Comparison of ENCODE assay signal across 8 cellular contexts in the genomic region with DNA sequence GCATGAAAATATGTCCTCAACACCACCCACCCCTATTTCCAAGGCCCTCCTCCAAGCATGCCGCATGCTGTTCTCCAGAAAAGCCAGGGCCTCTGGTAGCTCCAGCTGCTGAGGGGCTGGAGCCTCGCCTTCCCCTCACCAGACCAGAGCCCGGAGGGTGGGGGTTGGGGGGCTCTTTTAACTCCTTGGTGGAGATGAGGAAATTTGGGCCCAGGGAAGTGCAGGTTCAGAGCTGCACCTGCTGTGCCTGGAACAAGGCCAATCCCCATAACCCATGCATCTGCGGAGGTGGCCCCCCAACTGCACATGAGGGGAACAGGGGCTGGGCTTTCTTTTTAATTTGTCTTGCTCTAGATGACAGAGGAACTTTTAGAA. TPM values are rescaled to one million over a fixed set of nuclear protein-coding genes. Genes with fewer than 3 reads are reported as not detected.
DNase-seq lines count a peak whose midpoint lies in the region; ATAC-seq and TF ChIP-seq lines count a peak whose summit lies in the region.

No MANE protein-coding gene starts in this region.

- H3K27ac Mint-ChIP-seq in activated CD8-positive, alpha-beta memory T cell treated with anti-CD3 and anti-CD28 coated beads, Interleukin-2, amount 10 ng/mL, durations not matched to agents 7 days and 5 days: no peak overlapping the region

- no peaks in the 10 kb centered on the region for H3K9me3 Mint-ChIP-seq in activated CD8-positive, alpha-beta memory T cell treated with anti-CD3 and anti-CD28 coated beads, Interleukin-2, amount 10 ng/mL, durations not matched to agents 7 days and 5 days (ENCODE audit: low read depth)

- H3K27me3 Mint-ChIP-seq in activated CD8-positive, alpha-beta memory T cell treated with anti-CD3 and anti-CD28 coated beads, Interleukin-2, amount 10 ng/mL, durations not matched to agents 7 days and 5 days: peaks cover 54% of the 10 kb centered on the region

- TF ChIP-seq CTCF in liver (IDR thresholded peaks at IDR 0.05; ENCODE audit: low read depth, low read length, missing input control): no peak

- H3K4me3 ChIP-seq in liver (ENCODE audit: low read depth in 1 of 3, low read length in 3 of 3): no peak overlapping the region

- peaks cover 41% of the 10 kb centered on the region for H3K4me1 Mint-ChIP-seq in activated CD8-positive, alpha-beta memory T cell treated with anti-CD3 and anti-CD28 coated beads, Interleukin-2, amount 10 ng/mL, durations not matched to agents 7 days and 5 days

- no peaks in the 10 kb centered on the region for H3K9me3 ChIP-seq in liver (ENCODE audit: control insufficient read depth in 4 of 4, low read length in 3 of 4)

- H3K36me3 ChIP-seq in liver (ENCODE audit: control insufficient read depth in 4 of 4, insufficient read depth in 3 of 4, low read depth in 1 of 4, low read length in 3 of 4): no peaks in the 10 kb centered on the region

- TF ChIP-seq RAD21 in liver (IDR thresholded peaks at IDR 0.05): no peak

- DNase-seq in activated CD8-positive, alpha-beta memory T cell treated with anti-CD3 and anti-CD28 coated beads, Interleukin-2, amount 10 ng/mL, durations not matched to agents 7 days and 5 days: no peak
- DNase-seq in activated CD8-positive, alpha-beta memory T cell treated with anti-CD3 and anti-CD28 coated beads, Interleukin-2, amount 50 U/mL, for 4 hours: no peak
- DNase-seq in NCI-H2081 (lab: John Stamatoyannopoulos, UW): no peak
- no peak for DNase-seq in H4 (ENCODE audit: low spot score)

- no peak for ATAC-seq in activated CD8-positive, alpha-beta memory T cell treated with anti-CD3 and anti-CD28 coated beads, Interleukin-2, amount 10 ng/mL, durations not matched to agents 7 days and 5 days
- ATAC-seq in GM19397 (IDR thresholded peaks at IDR 0.05; ENCODE audit: unreplicated experiment): no peak

- no peaks in the 10 kb centered on the region for H3K36me3 Mint-ChIP-seq in activated CD8-positive, alpha-beta memory T cell treated with anti-CD3 and anti-CD28 coated beads, Interleukin-2, amount 10 ng/mL, durations not matched to agents 7 days and 5 days

- CTCF ChIA-PET in activated CD8-positive, alpha-beta memory T cell treated with anti-CD3 and anti-CD28 coated beads, Interleukin-2, amount 10 ng/mL, durations not matched to agents 7 days and 5 days (lab: Charles Lee): interaction anchor here (1.1 to 6.5 kb wide), 4 partner anchors 10 to 256 kb away, joined by 3 to 75 read pairs (median 4); partner anchors contain the start of gene LDLRAP1

- peak overlapping the region in 1 of 2 donors; percentile 44 for H3K9ac ChIP-seq in liver (ENCODE audit: low read depth in 1 of 2, low read length in 2 of 2)

- peaks cover 0 to 28% (median 12%) of the 10 kb centered on the region in 4 donors for H3K4me1 ChIP-seq in liver (ENCODE audit: control insufficient read depth in 4 of 4, insufficient read depth in 4 of 4, low read length in 3 of 4)

- H3K4me3 Mint-ChIP-seq in activated CD8-positive, alpha-beta memory T cell treated with anti-CD3 and anti-CD28 coated beads, Interleukin-2, amount 10 ng/mL, durations not matched to agents 7 days and 5 days: peak overlapping the region; percentile 37

- H3K27ac ChIP-seq in adipose tissue (ENCODE audit: low read depth, low read length) (peak overlapping the region; percentile 60), liver (ENCODE audit: low read depth in 1 of 2, low read length in 2 of 2) (peak overlapping the region; percentile 38 to 52), temporal lobe (ENCODE audit: low read depth, low read length) (peak overlapping the region; percentile 73)

- WGBS in adipose tissue, 3 donors: 51 to 66% (median 62%) methylated on average over 4 of the region's 4 CpGs
- 79% methylated on average over 4 of the region's 4 CpGs for WGBS in liver

- no peaks in the 10 kb centered on the region for H3K27me3 ChIP-seq in liver (ENCODE audit: control insufficient read depth in 4 of 4, insufficient read depth in 4 of 4, low read length in 3 of 4)

TF ChIP-seq in liver, 16 proteins besides CTCF, POLR2A, EP300 and RAD21:
- TF ChIP-seq, protein P1, sequence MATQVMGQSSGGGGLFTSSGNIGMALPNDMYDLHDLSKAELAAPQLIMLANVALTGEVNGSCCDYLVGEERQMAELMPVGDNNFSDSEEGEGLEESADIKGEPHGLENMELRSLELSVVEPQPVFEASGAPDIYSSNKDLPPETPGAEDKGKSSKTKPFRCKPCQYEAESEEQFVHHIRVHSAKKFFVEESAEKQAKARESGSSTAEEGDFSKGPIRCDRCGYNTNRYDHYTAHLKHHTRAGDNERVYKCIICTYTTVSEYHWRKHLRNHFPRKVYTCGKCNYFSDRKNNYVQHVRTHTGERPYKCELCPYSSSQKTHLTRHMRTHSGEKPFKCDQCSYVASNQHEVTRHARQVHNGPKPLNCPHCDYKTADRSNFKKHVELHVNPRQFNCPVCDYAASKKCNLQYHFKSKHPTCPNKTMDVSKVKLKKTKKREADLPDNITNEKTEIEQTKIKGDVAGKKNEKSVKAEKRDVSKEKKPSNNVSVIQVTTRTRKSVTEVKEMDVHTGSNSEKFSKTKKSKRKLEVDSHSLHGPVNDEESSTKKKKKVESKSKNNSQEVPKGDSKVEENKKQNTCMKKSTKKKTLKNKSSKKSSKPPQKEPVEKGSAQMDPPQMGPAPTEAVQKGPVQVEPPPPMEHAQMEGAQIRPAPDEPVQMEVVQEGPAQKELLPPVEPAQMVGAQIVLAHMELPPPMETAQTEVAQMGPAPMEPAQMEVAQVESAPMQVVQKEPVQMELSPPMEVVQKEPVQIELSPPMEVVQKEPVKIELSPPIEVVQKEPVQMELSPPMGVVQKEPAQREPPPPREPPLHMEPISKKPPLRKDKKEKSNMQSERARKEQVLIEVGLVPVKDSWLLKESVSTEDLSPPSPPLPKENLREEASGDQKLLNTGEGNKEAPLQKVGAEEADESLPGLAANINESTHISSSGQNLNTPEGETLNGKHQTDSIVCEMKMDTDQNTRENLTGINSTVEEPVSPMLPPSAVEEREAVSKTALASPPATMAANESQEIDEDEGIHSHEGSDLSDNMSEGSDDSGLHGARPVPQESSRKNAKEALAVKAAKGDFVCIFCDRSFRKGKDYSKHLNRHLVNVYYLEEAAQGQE (IDR thresholded peaks at IDR 0.05): no peak
- TF ChIP-seq ZBTB33 (IDR thresholded peaks at IDR 0.05) (no peak), ATF3 (IDR thresholded peaks at IDR 0.05) (no peak), HNF4A (conservative IDR thresholded peaks at IDR 0.05) (no peak), JUND (IDR thresholded peaks at IDR 0.05) (no peak), HNF4G (IDR thresholded peaks at IDR 0.05) (no peak)

RNA-seq across cellular contexts. Expression of gene SELENON, which starts 0.7 kb away (rescaled TPM):
- 1 to 10 TPM; 2.7 to 2.9 TPM for total RNA-seq in activated CD8-positive, alpha-beta memory T cell treated with anti-CD3 and anti-CD28 coated beads, Interleukin-2, amount 10 ng/mL, durations not matched to agents 7 days and 5 days
- polyA plus RNA-seq in adipose tissue (10 to 100 TPM; 24.6 to 69.7 (median 63.8) TPM), liver (10 to 100 TPM in 1 of 2 donors, 1 to 10 TPM in 1; 4.3 to 16.1 TPM)
- total RNA-seq in liver (10 to 100 TPM in 1 of 2 donors, 1 to 10 TPM in 1; 7.8 to 10.1 TPM), temporal lobe (16.5 TPM)
- 27.7 and 32.1 TPM in 2 replicates for total RNA-seq in H4 (2014; rRNA removed; shearing (Covaris generic))

RNA-seq across cellular contexts. Expression of gene MTFR1L, which starts 20.4 kb away (rescaled TPM):
- 10 to 100 TPM; 28.9 to 31.2 TPM for total RNA-seq in activated CD8-positive, alpha-beta memory T cell treated with anti-CD3 and anti-CD28 coated beads, Interleukin-2, amount 10 ng/mL, durations not matched to agents 7 days and 5 days
- polyA plus RNA-seq in adipose tissue (10 to 100 TPM; 28.7 to 52.7 (median 49.7) TPM), liver (10 to 100 TPM; 33.4 to 47.1 TPM)
- total RNA-seq in liver (10 to 100 TPM; 22.5 to 48.4 TPM), temporal lobe (31.2 TPM)
- total RNA-seq in H4 (2014; rRNA removed; shearing (Covaris generic)): 24.4 and 31.7 TPM in 2 replicates

RNA-seq across cellular contexts. Expression of gene AUNIP, which starts 59.9 kb away (rescaled TPM):
- 1 to 10 TPM; 8.1 to 9.8 TPM for total RNA-seq in activated CD8-positive, alpha-beta memory T cell treated with anti-CD3 and anti-CD28 coated beads, Interleukin-2, amount 10 ng/mL, durations not matched to agents 7 days and 5 days
- under 1 TPM; 0.08 to 0.34 (median 0.22) TPM for polyA plus RNA-seq in adipose tissue
- total RNA-seq in liver: 1 to 10 TPM in 1 of 2 donors, not detected in 1; 9.0 TPM
- under 1 TPM; 0.18 to 0.56 TPM for polyA plus RNA-seq in liver
- total RNA-seq in temporal lobe: 0.98 TPM
- 8.7 and 12.4 TPM in 2 replicates for total RNA-seq in H4 (2014; rRNA removed; shearing (Covaris generic))
